8 cellular contexts compared by ENCODE assay signal in the genomic region with DNA sequence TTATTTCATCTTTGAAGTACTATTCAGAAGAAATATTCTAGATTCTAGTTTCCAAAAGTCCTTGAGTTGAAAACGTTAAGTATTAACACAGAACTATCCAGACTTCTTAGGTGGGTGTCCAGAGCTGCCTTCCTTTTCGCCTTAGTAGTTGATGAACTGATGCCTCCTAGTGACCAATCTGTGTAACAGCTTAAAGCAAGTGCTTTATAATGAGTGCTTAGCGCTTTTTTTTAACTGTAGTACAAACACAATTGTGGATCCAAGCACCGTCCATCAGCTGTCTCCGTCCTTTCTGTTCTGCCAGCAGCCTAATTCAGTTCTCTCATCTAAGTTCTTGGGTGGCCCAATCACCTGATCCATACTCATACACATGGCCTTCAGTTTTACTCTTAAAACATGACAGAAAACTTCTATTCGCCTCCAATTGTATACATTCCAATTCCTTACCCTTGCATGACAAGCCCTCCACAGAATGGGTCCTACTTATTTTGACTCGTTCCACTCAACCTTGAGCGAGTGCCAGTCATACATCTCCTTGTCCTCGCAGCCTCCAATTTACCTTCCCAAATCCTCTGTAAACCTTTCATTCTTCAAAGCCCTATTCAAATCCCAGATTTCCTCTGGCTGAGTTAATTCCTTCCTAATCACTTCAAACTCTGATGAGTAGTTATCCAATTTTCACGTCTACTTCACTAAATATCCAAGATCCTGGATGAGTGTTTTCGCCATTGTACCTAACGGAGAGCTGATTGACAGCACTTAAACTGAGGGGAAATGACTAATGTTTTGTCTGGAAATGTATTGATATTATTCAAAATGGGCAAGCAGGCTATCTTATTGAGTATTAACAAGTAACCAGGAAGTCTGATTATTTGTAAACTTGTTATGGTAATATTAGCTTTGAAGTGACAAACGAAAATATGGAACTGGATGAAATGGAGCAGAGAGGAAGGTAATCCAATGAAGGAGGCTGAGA. TPM values are rescaled to one million over a fixed set of nuclear protein-coding genes. Genes with fewer than 3 reads are reported as not detected.
A peak's percentile ranks its signal among the peaks of the same experiment; 100 is the strongest.
DNase-seq lines count a peak whose midpoint lies in the region; TF ChIP-seq lines count a peak whose summit lies in the region.

No MANE protein-coding gene starts in this region.

- H3K4me3 ChIP-seq in GM12864 (ENCODE audit: low read depth, low read length) (no peak overlapping the region), MG63 (no peak overlapping the region), thyroid gland (replicated peaks in 1 of 3) (no peak overlapping the region)

- H3K4me1 ChIP-seq in thyroid gland, result peaks cover 16 to 21% of the 10 kb centered on the region in 2 donors

- H3K27me3 ChIP-seq in MG63 (no peaks in the 10 kb centered on the region), thyroid gland (no peaks in the 10 kb centered on the region)

- CTCF ChIA-PET in HEK293T (lab: Yijun Ruan, JAX), result interaction anchor here (0.7 to 1.1 kb wide), 4 partner anchors 139 to 552 kb away, joined by 3 to 5 read pairs (median 4); no protein-coding TSS in a partner anchor

- TF ChIP-seq CTCF in GM12864 (IDR thresholded peaks at IDR 0.05; ENCODE audit: low read depth, low read length, missing control alignments), result peak; percentile 78
- TF ChIP-seq CTCF in thyroid gland (IDR thresholded peaks at IDR 0.05), result peak; percentile 57 to 94 (median 86)

- TF ChIP-seq POLR2A in thyroid gland (IDR thresholded peaks at IDR 0.05), result no peak

- H3K36me3 ChIP-seq in MG63 (peaks cover 17% of the 10 kb centered on the region), thyroid gland (no peaks in the 10 kb centered on the region)

- intact Hi-C loops in thyroid gland (cut with DNase I), result loop anchor here (5.0 to 10.0 kb wide), 3 partner anchors 123 to 510 kb away; no protein-coding TSS in a partner anchor

- no peaks in the 10 kb centered on the region for H3K9me3 ChIP-seq in MG63
- no peaks in the 10 kb centered on the region for H3K9me3 ChIP-seq in thyroid gland

- 37 to 41% methylated on average over 13 of the region's 13 CpGs for WGBS in thyroid gland, 2 donors

- POLR2A ChIA-PET in HEK293T (lab: Yijun Ruan, JAX), result interaction anchor here (1.0 kb wide), 1 partner anchor 526 kb away, joined by 3 read pairs; a partner anchor contains a TSS

- in situ Hi-C loops in ACHN (cut with HindIII; ENCODE audit: low pct_ligation_motif_present, low pct_unique_long_range_greater_than_20kb, low sequenced_read_pairs), result loop anchor here (25.0 kb wide), 1 partner anchor 500 kb away; no protein-coding TSS in a partner anchor

- no peak overlapping the region for H3K27ac ChIP-seq in thyroid gland

- peak; percentile 88 for DNase-seq in ACHN
- DNase-seq in GM12864 (ENCODE audit: low read depth), result peak; percentile 58
- peak; percentile 52 for DNase-seq in HEK293T (ENCODE audit: extremely low spot score)
- DNase-seq in MG63, result peak; percentile 22
- peak; percentile 82 for DNase-seq in RPMI7951 (ENCODE audit: low read depth)
- DNase-seq in central memory CD4-positive, alpha-beta T cell, result peak; percentile 60
- peak; percentile 90 for DNase-seq in left kidney (ENCODE audit: low read depth, low spot score)
- DNase-seq in thyroid gland, result peak in 1 of 2 donors; percentile 27

TF ChIP-seq in HEK293T, 16 proteins besides CTCF, POLR2A, EP300 and RAD21:
- TF ChIP-seq ARNT (IDR thresholded peaks at IDR 0.05) (no peak), ZNF384 (IDR thresholded peaks at IDR 0.05) (no peak), FOXK2 (IDR thresholded peaks at IDR 0.05) (no peak), L3MBTL2 (conservative IDR thresholded peaks at IDR 0.05) (no peak), HDGF (IDR thresholded peaks at IDR 0.05; ENCODE audit: borderline replicate concordance) (no peak), FOXA1 (IDR thresholded peaks at IDR 0.05) (no peak), FOXM1 (IDR thresholded peaks at IDR 0.05; ENCODE audit: borderline replicate concordance) (no peak)
- TF ChIP-seq, protein P1, sequence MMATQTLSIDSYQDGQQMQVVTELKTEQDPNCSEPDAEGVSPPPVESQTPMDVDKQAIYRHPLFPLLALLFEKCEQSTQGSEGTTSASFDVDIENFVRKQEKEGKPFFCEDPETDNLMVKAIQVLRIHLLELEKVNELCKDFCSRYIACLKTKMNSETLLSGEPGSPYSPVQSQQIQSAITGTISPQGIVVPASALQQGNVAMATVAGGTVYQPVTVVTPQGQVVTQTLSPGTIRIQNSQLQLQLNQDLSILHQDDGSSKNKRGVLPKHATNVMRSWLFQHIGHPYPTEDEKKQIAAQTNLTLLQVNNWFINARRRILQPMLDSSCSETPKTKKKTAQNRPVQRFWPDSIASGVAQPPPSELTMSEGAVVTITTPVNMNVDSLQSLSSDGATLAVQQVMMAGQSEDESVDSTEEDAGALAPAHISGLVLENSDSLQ (IDR thresholded peaks at IDR 0.05), result peak; percentile 54

RNA-seq across cellular contexts. Expression of a gene that starts 5.8 kb away (rescaled TPM):
- 13.5 and 13.8 TPM in 2 replicates for total RNA-seq in MG63 (2014; rRNA removed; shearing (Covaris generic); ENCODE audit: low replicate concordance)
- total RNA-seq in RPMI7951 (2014; rRNA removed; shearing (Covaris generic)), result 121 and 127 TPM in 2 replicates
- total RNA-seq in thyroid gland, result 10 to 100 TPM; 45.2 to 73.1 (median 57.5) TPM

RNA-seq across cellular contexts. Expression of a gene that starts 47.1 kb away (rescaled TPM):
- 645 and 1,086 TPM in 2 replicates for total RNA-seq in MG63 (2014; rRNA removed; shearing (Covaris generic); ENCODE audit: low replicate concordance)
- 188 and 221 TPM in 2 replicates for total RNA-seq in RPMI7951 (2014; rRNA removed; shearing (Covaris generic))
- 100 to 1,000 TPM; 193 to 341 (median 213) TPM for total RNA-seq in thyroid gland
